Comparison of ENCODE assay signal across 16 cellular contexts in the genomic region with DNA sequence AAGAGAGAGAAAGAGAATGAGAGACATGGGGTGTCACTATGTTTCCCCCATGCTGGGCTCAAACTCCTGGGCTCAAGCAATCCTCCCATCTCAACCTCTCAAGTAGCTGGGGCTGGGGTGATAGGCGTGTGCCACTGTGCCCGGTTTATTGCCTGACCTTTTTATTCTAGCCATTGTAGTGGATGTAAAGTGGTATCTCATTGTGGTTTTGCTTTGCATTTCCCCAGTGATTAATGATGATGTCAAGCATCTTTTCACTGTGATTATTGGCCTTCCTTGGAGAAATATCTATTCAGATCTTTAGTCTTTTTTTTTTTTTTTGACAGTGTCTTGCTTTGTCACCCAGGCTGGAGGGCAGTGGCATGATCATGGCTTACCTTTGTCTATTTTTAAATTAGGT. TPM values are rescaled to one million over a fixed set of nuclear protein-coding genes. Genes with fewer than 3 reads are reported as not detected.
A peak's percentile ranks its signal among the peaks of the same experiment; 100 is the strongest.
DNase-seq lines count a peak whose midpoint lies in the region; ATAC-seq and TF ChIP-seq lines count a peak whose summit lies in the region.
"Had no signal": no experiment of that assay in that cellular context is flagged by ENCODE, and none has a peak within 500 bp of the region (broad histone marks: within the 10 kb centered on the region; RNA-seq: fewer than 3 reads in every experiment).

No MANE protein-coding gene starts in this region.

- POLR2A ChIA-PET in PC-3 (lab: Charles Lee; ENCODE audit: unreplicated experiment): no interaction called here

- no TSS peak for BruUV-seq in PC-3 (replicated peaks; lab: Mats Ljungman, UMichigan)

- H3K9me3 Mint-ChIP-seq in CD14-positive monocyte: peaks cover 0 to 4% (median 1%) of the 10 kb centered on the region in 7 donors

- no peak overlapping the region for H2AFZ ChIP-seq in PC-3 (ENCODE audit: low read length)
- no peak overlapping the region for H2AFZ ChIP-seq in osteoblast (ENCODE audit: low read length)

- TF ChIP-seq CTCF in CD14-positive monocyte (IDR thresholded peaks at IDR 0.05): no peak
- TF ChIP-seq CTCF in PC-3 (conservative IDR thresholded peaks at IDR 0.05; ENCODE audit: low read depth, low read length): no peak
- no peak for TF ChIP-seq CTCF in foreskin keratinocyte (conservative IDR thresholded peaks at IDR 0.05)
- no peak for TF ChIP-seq CTCF in osteoblast (IDR thresholded peaks at IDR 0.05; ENCODE audit: extremely low read depth, low read depth, low read length)

- peak overlapping the region in 6 of 7 donors; percentile 38 to 72 (median 56) for H3K27ac Mint-ChIP-seq in CD14-positive monocyte

- H3K4me1 Mint-ChIP-seq in CD14-positive monocyte: peaks cover 7% of the 10 kb centered on the region

- H3K4me1 ChIP-seq in PC-3 (ENCODE audit: insufficient read depth, low read length) (peaks cover 6% of the 10 kb centered on the region; the same call in 1 of the 2 replicates), foreskin keratinocyte (no peaks in the 10 kb centered on the region), osteoblast (ENCODE audit: insufficient read depth, low read length) (no peaks in the 10 kb centered on the region)

- H3K27ac ChIP-seq in PC-3 (ENCODE audit: low read length): no peak overlapping the region
- no peak overlapping the region for H3K27ac ChIP-seq in foreskin keratinocyte
- H3K27ac ChIP-seq in osteoblast (ENCODE audit: low read depth, low read length): no peak overlapping the region

- H3K36me3 ChIP-seq in PC-3 (ENCODE audit: low read depth, low read length) (no peaks in the 10 kb centered on the region), osteoblast (ENCODE audit: insufficient read depth, low read length) (no peaks in the 10 kb centered on the region)

- H3K4me3 Mint-ChIP-seq in CD14-positive monocyte: no peak overlapping the region

- no peak overlapping the region for H3K9ac ChIP-seq in PC-3 (ENCODE audit: low read length)
- H3K9ac ChIP-seq: SK-N-SH had no signal

- H3K79me2 ChIP-seq in PC-3 (ENCODE audit: low read length) (no peaks in the 10 kb centered on the region), osteoblast (ENCODE audit: insufficient read depth, low read length) (no peaks in the 10 kb centered on the region)

- intact Hi-C loops in CD14-positive monocyte (cut with micrococcal nuclease): no loop called here
- intact Hi-C loops in PC-3 (cut with micrococcal nuclease): no loop called here

- H3K4me2 ChIP-seq in PC-3 (ENCODE audit: low read length) (0 out of 2 replicates have a peak overlapping the region, but pooled peaks have one; percentile 26), osteoblast (ENCODE audit: insufficient read depth, low read length) (no peak overlapping the region)
- H3K4me2 ChIP-seq: SK-N-SH had no signal

- H3K36me3 Mint-ChIP-seq in CD14-positive monocyte: no peaks in the 10 kb centered on the region

- no peaks in the 10 kb centered on the region for H3K9me2 ChIP-seq in PC-3 (replicated peaks; ENCODE audit: low read length)
- H3K9me2 ChIP-seq: SK-N-SH had no signal

- no peak for DNase-seq in CD14-positive monocyte (ENCODE audit: low spot score)
- DNase-seq in HT1080 (ENCODE audit: low read depth): peak; percentile 82
- peak; percentile 63 for DNase-seq in PC-3
- DNase-seq in foreskin keratinocyte: peak; percentile 19 to 57
- DNase-seq in LoVo (ENCODE audit: low spot score): no peak
- DNase-seq in activated CD8-positive, alpha-beta memory T cell treated with anti-CD3 and anti-CD28 coated beads, Interleukin-2, amount 50 U/mL, for 48 hours: no peak
- no peak for DNase-seq in OCI-M2 (lab: John Stamatoyannopoulos, UW; ENCODE audit: unreplicated experiment)
- DNase-seq in osteoblast (ENCODE audit: insufficient read length, low spot score, missing footprints): no peak
- DNase-seq: C1 segment of cervical spinal cord, NCI-H1092, NCI-H1694, NCI-H2107, NCI-H82, SK-N-SH, T-helper 1 cell had no signal

- H3F3A ChIP-seq in PC-3 (ENCODE audit: low read length, unreplicated experiment): no peaks in the 10 kb centered on the region

- no peak overlapping the region for H3K4me3 ChIP-seq in PC-3 (ENCODE audit: low read length)
- no peak overlapping the region for H3K4me3 ChIP-seq in osteoblast (ENCODE audit: insufficient read depth, low read length)

- no peaks in the 10 kb centered on the region for H3K27me3 ChIP-seq in PC-3 (ENCODE audit: low read length)
- no peaks in the 10 kb centered on the region for H3K27me3 ChIP-seq in foreskin keratinocyte
- H3K27me3 ChIP-seq in osteoblast (ENCODE audit: insufficient read depth, low read length): no peaks in the 10 kb centered on the region

- H3K9me3 ChIP-seq in PC-3 (ENCODE audit: low read length): no peaks in the 10 kb centered on the region
- no peaks in the 10 kb centered on the region for H3K9me3 ChIP-seq in osteoblast (ENCODE audit: low read depth, low read length)
- H3K9me3 ChIP-seq: SK-N-SH had no signal

- peaks cover 0 to 3% (median 0%) of the 10 kb centered on the region in 3 donors for H3K27me3 Mint-ChIP-seq in CD14-positive monocyte (ENCODE audit: low read depth in 3 of 3)

- CTCF ChIA-PET in PC-3 (lab: Charles Lee): no interaction called here

- ATAC-seq in PC-3 (peak; percentile 61), foreskin keratinocyte (peak; percentile 61)
- ATAC-seq: Right ventricle myocardium inferior had no signal

- H4K20me1 ChIP-seq in PC-3 (ENCODE audit: low read length) (no peaks in the 10 kb centered on the region), osteoblast (ENCODE audit: insufficient read depth, low read length) (no peaks in the 10 kb centered on the region)

RNA-seq across cellular contexts. Expression of a gene that starts 37.7 kb away (rescaled TPM):
- polyA plus RNA-seq in CD14-positive monocyte (1 to 10 TPM; 2.4 to 5.5 TPM), foreskin keratinocyte (1.7 and 2.1 TPM in 2 replicates)
- total RNA-seq in HT1080 (2014; rRNA removed; shearing (Covaris generic)): 4.6 and 5.4 TPM in 2 replicates
- 4.6 and 11.3 TPM in 2 replicates for polyA plus RNA-seq in HT1080 (2015; cell fraction: cytosol; rRNA removed)
- polyA plus RNA-seq in HT1080 (2015; cell fraction: nucleus; rRNA removed): 22.1 and 28.6 TPM in 2 replicates
- total RNA-seq in PC-3 (2014; rRNA removed) (4.6 and 5.5 TPM in 2 replicates), foreskin keratinocyte (6.7 and 8.7 TPM in 2 replicates), osteoblast (31.5 and 32.2 TPM in 2 replicates)

Comparison
In these comparisons a context has a peak if more than half of its experiments do, and no peak if none do; other contexts are left out.
1. DNase-seq: peak in HT1080 (single experiment), PC-3 (single experiment) and foreskin keratinocyte (2 of 2); none in CD14-positive monocyte (single experiment), LoVo (single experiment), activated CD8-positive, alpha-beta memory T cell treated with anti-CD3 and anti-CD28 coated beads, Interleukin-2, amount 50 U/mL, for 48 hours (single experiment), OCI-M2 (single experiment) and osteoblast (single experiment).